In genomic region chr9:133061764-133062145, GRCh38 we compare ENCODE assay signal across 9 cellular contexts. TPM values are rescaled to one million over a fixed set of nuclear protein-coding genes. Genes with fewer than 3 reads are reported as not detected.
DNase-seq lines count a peak whose midpoint lies in the region; ATAC-seq and TF ChIP-seq lines count a peak whose summit lies in the region.
"Not testable (repeated sequence)": the region's sequence is repeated elsewhere in the genome, so short reads cannot be mapped to it uniquely, and the experiment has no call there.
"Had no signal": no experiment of that assay in that cellular context is flagged by ENCODE, and none has a peak within 500 bp of the region (broad histone marks: within the 10 kb centered on the region; RNA-seq: fewer than 3 reads in every experiment).

Gene CEL, plus strand, starts transcription at chr9:133061981. Its CDS starts 22 bp downstream, at chr9:133062003.

- not testable (repeated sequence) for H3K4me3 Mint-ChIP-seq in GM23338; activated T-helper 1 cell treated with anti-CD3 and anti-CD28 coated beads, Interleukin-12 subunit alpha, Interleukin-12 subunit beta, Interleukin-2, Interleukin-4 antibody, amounts not matched to agents 30 ng/mL and 10 ng/mL and 1 ng/mL, durations not matched to agents 14 hours and 24 hours and 36 hours; chondrocyte (ENCODE audit: unreplicated experiment)

- H3K36me3 Mint-ChIP-seq in GM23338 (ENCODE audit: low read depth) (peaks cover 11% of the 10 kb centered on the region; the same call in 2 of the 3 replicates), chondrocyte (ENCODE audit: low read depth) (peaks cover 11% of the 10 kb centered on the region)
- H3K36me3 Mint-ChIP-seq in activated T-helper 1 cell treated with anti-CD3 and anti-CD28 coated beads, Interleukin-12 subunit alpha, Interleukin-12 subunit beta, Interleukin-2, Interleukin-4 antibody, amounts not matched to agents 30 ng/mL and 10 ng/mL and 1 ng/mL, durations not matched to agents 14 hours and 24 hours and 36 hours (ENCODE audit: low read depth): peaks cover 16% of the 10 kb centered on the region

- H4K20me1 ChIP-seq in GM23338 (replicated peaks; ENCODE audit: insufficient read depth): not testable (repeated sequence)

- not testable (repeated sequence) for H3F3A ChIP-seq in GM23338 (replicated peaks; ENCODE audit: low read depth)

- H3K4me1 ChIP-seq in GM23338 (ENCODE audit: insufficient read depth): peaks cover 16% of the 10 kb centered on the region
- H3K4me1 ChIP-seq in right atrium auricular region: peaks cover 0 to 21% of the 10 kb centered on the region in 2 donors
- not testable (repeated sequence) for H3K4me1 ChIP-seq in mucosa of descending colon (ENCODE audit: low read depth)
- H3K4me1 ChIP-seq in thymus (ENCODE audit: control insufficient read depth, insufficient read depth, low read length): peaks cover 12% of the 10 kb centered on the region

- H3K4me1 Mint-ChIP-seq in GM23338 (peaks cover 30% of the 10 kb centered on the region), chondrocyte (ENCODE audit: low read depth) (peaks cover 20% of the 10 kb centered on the region)
- peaks cover 35% of the 10 kb centered on the region for H3K4me1 Mint-ChIP-seq in activated T-helper 1 cell treated with anti-CD3 and anti-CD28 coated beads, Interleukin-12 subunit alpha, Interleukin-12 subunit beta, Interleukin-2, Interleukin-4 antibody, amounts not matched to agents 30 ng/mL and 10 ng/mL and 1 ng/mL, durations not matched to agents 14 hours and 24 hours and 36 hours (ENCODE audit: low read depth)

- H3K4me2 ChIP-seq in GM23338: peak within 1 kb of the TSS; percentile 55; the same call in 1 of the 2 replicates

- H3K9me3 ChIP-seq in right atrium auricular region; mucosa of descending colon; thymus (ENCODE audit: control insufficient read depth): not testable (repeated sequence)

- H3K27me3 Mint-ChIP-seq in GM23338 (ENCODE audit: insufficient read depth, low read depth, poor library complexity); activated T-helper 1 cell treated with anti-CD3 and anti-CD28 coated beads, Interleukin-12 subunit alpha, Interleukin-12 subunit beta, Interleukin-2, Interleukin-4 antibody, amounts not matched to agents 30 ng/mL and 10 ng/mL and 1 ng/mL, durations not matched to agents 14 hours and 24 hours and 36 hours (ENCODE audit: insufficient read depth); chondrocyte (ENCODE audit: low read depth): not testable (repeated sequence)

- WGBS in thymus: 60% methylated on average over 3 of the region's 9 CpGs

- H2AFZ ChIP-seq in GM23338: not testable (repeated sequence)

- peak within 1 kb of the TSS; percentile 50; the same call in 1 of the 2 replicates for H3K27ac ChIP-seq in GM23338 (ENCODE audit: low read depth)
- peak within 1 kb of the TSS; percentile 76 to 77 for H3K27ac ChIP-seq in right atrium auricular region
- peak within 1 kb of the TSS; percentile 27 for H3K27ac ChIP-seq in thymus (ENCODE audit: low read depth)

- intact Hi-C loops in activated T-helper 1 cell treated with anti-CD3 and anti-CD28 coated beads, Interleukin-12 subunit alpha, Interleukin-12 subunit beta, Interleukin-2, Interleukin-4 antibody, amounts not matched to agents 30 ng/mL and 10 ng/mL and 1 ng/mL, durations not matched to agents 14 hours and 24 hours and 36 hours (cut with micrococcal nuclease); mucosa of descending colon (cut with DNase I, micrococcal nuclease): not testable (repeated sequence)

- H3K4me3 ChIP-seq in GM23338; right atrium auricular region; mucosa of descending colon; thymus (ENCODE audit: low read length): not testable (repeated sequence)

- H3K27ac Mint-ChIP-seq in GM23338: peak within 1 kb of the TSS; percentile 92
- peak within 1 kb of the TSS; percentile 44 for H3K27ac Mint-ChIP-seq in activated T-helper 1 cell treated with anti-CD3 and anti-CD28 coated beads, Interleukin-12 subunit alpha, Interleukin-12 subunit beta, Interleukin-2, Interleukin-4 antibody, amounts not matched to agents 30 ng/mL and 10 ng/mL and 1 ng/mL, durations not matched to agents 14 hours and 24 hours and 36 hours
- not testable (repeated sequence) for H3K27ac Mint-ChIP-seq in chondrocyte (ENCODE audit: unreplicated experiment)

- H3K9me2 ChIP-seq in GM23338 (ENCODE audit: insufficient read depth): not testable (repeated sequence)

- H3K36me3 ChIP-seq in GM23338 (ENCODE audit: insufficient read depth); mucosa of descending colon (ENCODE audit: low read depth): not testable (repeated sequence)
- H3K36me3 ChIP-seq in right atrium auricular region (peaks cover 16% of the 10 kb centered on the region), thymus (ENCODE audit: control insufficient read depth, insufficient read depth) (peaks cover 15% of the 10 kb centered on the region)

- not testable (repeated sequence) for DNase-seq in GM23338 (ENCODE audit: low spot score); activated T-helper 1 cell treated with anti-CD3 and anti-CD28 coated beads, Interleukin-12 subunit alpha, Interleukin-12 subunit beta, Interleukin-2, Interleukin-4 antibody, amounts not matched to agents 30 ng/mL and 10 ng/mL and 1 ng/mL, durations not matched to agents 14 hours and 24 hours and 36 hours (ENCODE audit: low spot score); right atrium auricular region (ENCODE audit: low spot score); mucosa of descending colon
- peak; percentile 73 for DNase-seq in NCI-H146 (lab: John Stamatoyannopoulos, UW)
- DNase-seq in NCI-H69 (lab: John Stamatoyannopoulos, UW): peak; percentile 60
- peak; percentile 50 for DNase-seq in chondrocyte (ENCODE audit: low spot score)

- H3K79me2 ChIP-seq in GM23338 (replicated peaks; ENCODE audit: insufficient read depth): not testable (repeated sequence)

- peak; percentile 9 for ATAC-seq in GM23338
- peak; percentile 48 for ATAC-seq in mucosa of descending colon

- not testable (repeated sequence) for TF ChIP-seq CTCF in GM23338 (conservative IDR thresholded peaks at IDR 0.05; ENCODE audit: low read depth in 2 of 2); chondrocyte (IDR thresholded peaks at IDR 0.05); right atrium auricular region (IDR thresholded peaks at IDR 0.05); mucosa of descending colon (IDR thresholded peaks at IDR 0.05)

- not testable (repeated sequence) for H3K9me3 Mint-ChIP-seq in GM23338; activated T-helper 1 cell treated with anti-CD3 and anti-CD28 coated beads, Interleukin-12 subunit alpha, Interleukin-12 subunit beta, Interleukin-2, Interleukin-4 antibody, amounts not matched to agents 30 ng/mL and 10 ng/mL and 1 ng/mL, durations not matched to agents 14 hours and 24 hours and 36 hours; chondrocyte (ENCODE audit: low read depth)

- H3K27me3 ChIP-seq in GM23338 (ENCODE audit: insufficient read depth); right atrium auricular region; thymus (ENCODE audit: control insufficient read depth, insufficient read depth): not testable (repeated sequence)

RNA-seq across cellular contexts. Expression of gene CEL, which starts in this region (rescaled TPM):
- 1.0 and 2.3 TPM in 2 replicates for total RNA-seq in GM23338 (2014; rRNA removed; shearing (Covaris generic))
- 0.26 and 0.27 TPM in 2 replicates for polyA plus RNA-seq in GM23338 (2016; fragmentation: Nextera tagmentation; extraction: Ambion mirVana)
- 1.8 and 2.0 TPM in 2 replicates for total RNA-seq in activated T-helper 1 cell treated with anti-CD3 and anti-CD28 coated beads, Interleukin-12 subunit alpha, Interleukin-12 subunit beta, Interleukin-2, Interleukin-4 antibody, amounts not matched to agents 30 ng/mL and 10 ng/mL and 1 ng/mL, durations not matched to agents 14 hours and 24 hours and 36 hours
- 0.87 to 1.5 TPM (median 1.1 TPM) in 3 replicates for total RNA-seq in chondrocyte
- 1 to 10 TPM in 1 of 2 donors, under 1 TPM in 1; 0.94 to 1.9 TPM for total RNA-seq in right atrium auricular region
- total RNA-seq in mucosa of descending colon: 1 to 10 TPM in 2 of 3 donors, under 1 TPM in 1; 0.87 to 1.6 (median 1.4) TPM
- polyA plus RNA-seq in thymus: 3.2 TPM
- total RNA-seq: SK-MEL-5 had no signal
